In genomic region chr1:42686418-42686817, GRCh38 we compare ENCODE assay signal across 1 cellular context.
TF ChIP-seq lines count a peak whose summit lies in the region.

No MANE protein-coding gene starts in this region.

TF ChIP-seq in K562, 482 proteins besides CTCF, POLR2A, EP300 and RAD21 (continues in another document):
- TF ChIP-seq KDM5B (IDR thresholded peaks at IDR 0.05; ENCODE audit: insufficient replicate concordance, low read depth, low read length) (no peak), HMBOX1 (IDR thresholded peaks at IDR 0.05) (peak; percentile 97), ZNF324 (CRISPR knock-in tag; IDR thresholded peaks at IDR 0.05) (no peak), DPF2 (IDR thresholded peaks at IDR 0.05) (peak; percentile 78), CBFA2T3 (IDR thresholded peaks at IDR 0.05) (peak; percentile 83), TARDBP (IDR thresholded peaks at IDR 0.05) (no peak), ZNF445 (CRISPR knock-in tag; IDR thresholded peaks at IDR 0.05; ENCODE audit: low read depth) (no peak), ZNF764 (CRISPR knock-in tag; IDR thresholded peaks at IDR 0.05; ENCODE audit: low read depth) (no peak), SP2 (IDR thresholded peaks at IDR 0.05; ENCODE audit: extremely low read depth, low read depth, low read length, poor library complexity, severe bottlenecking) (no peak), ZNF436 (CRISPR knock-in tag; IDR thresholded peaks at IDR 0.05) (no peak), TCF7 (IDR thresholded peaks at IDR 0.05; ENCODE audit: borderline replicate concordance) (no peak), POLR2AphosphoS5 (IDR thresholded peaks at IDR 0.05; ENCODE audit: control insufficient read depth, insufficient read depth, low read depth, low read length) (0 out of 2 replicates have a peak, but pooled peaks have one; percentile 47), ARID1B (IDR thresholded peaks at IDR 0.05) (peak; percentile 87), ARNT (IDR thresholded peaks at IDR 0.05) (0 out of 4 replicates have a peak, but pooled peaks of 1 of the 2 experiments have one; percentile 23), ZNF165 (CRISPR knock-in tag; IDR thresholded peaks at IDR 0.05; ENCODE audit: borderline replicate concordance) (no peak), TAF9B (IDR thresholded peaks at IDR 0.05; ENCODE audit: partially characterized antibody) (peak; percentile 19), TCF3 (CRISPR knock-in tag; IDR thresholded peaks at IDR 0.05) (peak; percentile 87), FOXM1 (IDR thresholded peaks at IDR 0.05; ENCODE audit: low read depth) (peak; percentile 39; the same call in 1 of the 2 replicates), FOXM1 (CRISPR knock-in tag; IDR thresholded peaks at IDR 0.05; ENCODE audit: low read depth) (no peak), BRD4 (IDR thresholded peaks at IDR 0.05) (no peak), NCOR1 (IDR thresholded peaks at IDR 0.05) (peak; percentile 75), TBL1XR1 (IDR thresholded peaks at IDR 0.05; ENCODE audit: low read length in 2 of 2) (0 out of 4 replicates have a peak, but pooled peaks of 1 of the 2 experiments have one; percentile 33), MTA3 (IDR thresholded peaks at IDR 0.05; ENCODE audit: borderline replicate concordance) (0 out of 2 replicates have a peak, but pooled peaks have one; percentile 37), GATAD2A (IDR thresholded peaks at IDR 0.05) (no peak), STAT5A (IDR thresholded peaks at IDR 0.05; ENCODE audit: borderline replicate concordance, low read length) (peak; percentile 57; the same call in 1 of the 2 replicates), TRIM28 (IDR thresholded peaks at IDR 0.05) (no peak), MXI1 (IDR thresholded peaks at IDR 0.05; ENCODE audit: low read depth, low read length) (no peak), TEAD4 (IDR thresholded peaks at IDR 0.05; ENCODE audit: low read length) (peak; percentile 72), TEAD4 (CRISPR knock-in tag; IDR thresholded peaks at IDR 0.05; ENCODE audit: borderline replicate concordance) (no peak), MCM3 (IDR thresholded peaks at IDR 0.05) (no peak), FOXA3 (CRISPR knock-in tag; conservative IDR thresholded peaks at IDR 0.05 in 1 of 2, IDR thresholded peaks at IDR 0.05 in 1 of 2) (0 out of 4 replicates have a peak, but pooled peaks of 1 of the 2 experiments have one; percentile 47), ZNF79 (CRISPR knock-in tag; IDR thresholded peaks at IDR 0.05; ENCODE audit: low read depth) (no peak), ZNF644 (tag; IDR thresholded peaks at IDR 0.05; ENCODE audit: low read depth) (no peak), ZNF717 (CRISPR knock-in tag; IDR thresholded peaks at IDR 0.05) (no peak), ELF2 (CRISPR knock-in tag; IDR thresholded peaks at IDR 0.05) (no peak), SOX6 (IDR thresholded peaks at IDR 0.05) (0 out of 2 replicates have a peak, but pooled peaks have one; percentile 54), TGIF2 (CRISPR knock-in tag; IDR thresholded peaks at IDR 0.05) (no peak), ZNF766 (CRISPR knock-in tag; conservative IDR thresholded peaks at IDR 0.05) (0 out of 2 replicates have a peak, but pooled peaks have one; percentile 18), RCOR1 (IDR thresholded peaks at IDR 0.05; ENCODE audit: borderline replicate concordance in 1 of 2, low read depth in 2 of 2, low read length in 2 of 2) (peak in 1 of 2 experiments; percentile 53; a peak in 1 of 4 replicates), KDM1A (IDR thresholded peaks at IDR 0.05) (0 out of 4 replicates have a peak, but pooled peaks of 1 of the 2 experiments have one; percentile 21), SMARCE1 (IDR thresholded peaks at IDR 0.05) (0 out of 2 replicates have a peak, but pooled peaks have one; percentile 39), NFIC (IDR thresholded peaks at IDR 0.05) (peak; percentile 57), HNRNPUL1 (IDR thresholded peaks at IDR 0.05; ENCODE audit: low read length) (no peak), ZNF57 (CRISPR knock-in tag; IDR thresholded peaks at IDR 0.05) (no peak), HDAC2 (IDR thresholded peaks at IDR 0.05) (peak; percentile 45; the same call in 1 of the 2 replicates), MEF2D (tag; conservative IDR thresholded peaks at IDR 0.05; ENCODE audit: low read depth) (no peak), MAFK (IDR thresholded peaks at IDR 0.05; ENCODE audit: low read length) (no peak), CHCHD3 (CRISPR knock-in tag; IDR thresholded peaks at IDR 0.05) (no peak)
- TF ChIP-seq, protein P1, sequence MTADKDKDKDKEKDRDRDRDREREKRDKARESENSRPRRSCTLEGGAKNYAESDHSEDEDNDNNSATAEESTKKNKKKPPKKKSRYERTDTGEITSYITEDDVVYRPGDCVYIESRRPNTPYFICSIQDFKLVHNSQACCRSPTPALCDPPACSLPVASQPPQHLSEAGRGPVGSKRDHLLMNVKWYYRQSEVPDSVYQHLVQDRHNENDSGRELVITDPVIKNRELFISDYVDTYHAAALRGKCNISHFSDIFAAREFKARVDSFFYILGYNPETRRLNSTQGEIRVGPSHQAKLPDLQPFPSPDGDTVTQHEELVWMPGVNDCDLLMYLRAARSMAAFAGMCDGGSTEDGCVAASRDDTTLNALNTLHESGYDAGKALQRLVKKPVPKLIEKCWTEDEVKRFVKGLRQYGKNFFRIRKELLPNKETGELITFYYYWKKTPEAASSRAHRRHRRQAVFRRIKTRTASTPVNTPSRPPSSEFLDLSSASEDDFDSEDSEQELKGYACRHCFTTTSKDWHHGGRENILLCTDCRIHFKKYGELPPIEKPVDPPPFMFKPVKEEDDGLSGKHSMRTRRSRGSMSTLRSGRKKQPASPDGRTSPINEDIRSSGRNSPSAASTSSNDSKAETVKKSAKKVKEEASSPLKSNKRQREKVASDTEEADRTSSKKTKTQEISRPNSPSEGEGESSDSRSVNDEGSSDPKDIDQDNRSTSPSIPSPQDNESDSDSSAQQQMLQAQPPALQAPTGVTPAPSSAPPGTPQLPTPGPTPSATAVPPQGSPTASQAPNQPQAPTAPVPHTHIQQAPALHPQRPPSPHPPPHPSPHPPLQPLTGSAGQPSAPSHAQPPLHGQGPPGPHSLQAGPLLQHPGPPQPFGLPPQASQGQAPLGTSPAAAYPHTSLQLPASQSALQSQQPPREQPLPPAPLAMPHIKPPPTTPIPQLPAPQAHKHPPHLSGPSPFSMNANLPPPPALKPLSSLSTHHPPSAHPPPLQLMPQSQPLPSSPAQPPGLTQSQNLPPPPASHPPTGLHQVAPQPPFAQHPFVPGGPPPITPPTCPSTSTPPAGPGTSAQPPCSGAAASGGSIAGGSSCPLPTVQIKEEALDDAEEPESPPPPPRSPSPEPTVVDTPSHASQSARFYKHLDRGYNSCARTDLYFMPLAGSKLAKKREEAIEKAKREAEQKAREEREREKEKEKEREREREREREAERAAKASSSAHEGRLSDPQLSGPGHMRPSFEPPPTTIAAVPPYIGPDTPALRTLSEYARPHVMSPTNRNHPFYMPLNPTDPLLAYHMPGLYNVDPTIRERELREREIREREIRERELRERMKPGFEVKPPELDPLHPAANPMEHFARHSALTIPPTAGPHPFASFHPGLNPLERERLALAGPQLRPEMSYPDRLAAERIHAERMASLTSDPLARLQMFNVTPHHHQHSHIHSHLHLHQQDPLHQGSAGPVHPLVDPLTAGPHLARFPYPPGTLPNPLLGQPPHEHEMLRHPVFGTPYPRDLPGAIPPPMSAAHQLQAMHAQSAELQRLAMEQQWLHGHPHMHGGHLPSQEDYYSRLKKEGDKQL (CRISPR knock-in tag; IDR thresholded peaks at IDR 0.05; ENCODE audit: borderline replicate concordance) = no peak
- TF ChIP-seq, protein P2, sequence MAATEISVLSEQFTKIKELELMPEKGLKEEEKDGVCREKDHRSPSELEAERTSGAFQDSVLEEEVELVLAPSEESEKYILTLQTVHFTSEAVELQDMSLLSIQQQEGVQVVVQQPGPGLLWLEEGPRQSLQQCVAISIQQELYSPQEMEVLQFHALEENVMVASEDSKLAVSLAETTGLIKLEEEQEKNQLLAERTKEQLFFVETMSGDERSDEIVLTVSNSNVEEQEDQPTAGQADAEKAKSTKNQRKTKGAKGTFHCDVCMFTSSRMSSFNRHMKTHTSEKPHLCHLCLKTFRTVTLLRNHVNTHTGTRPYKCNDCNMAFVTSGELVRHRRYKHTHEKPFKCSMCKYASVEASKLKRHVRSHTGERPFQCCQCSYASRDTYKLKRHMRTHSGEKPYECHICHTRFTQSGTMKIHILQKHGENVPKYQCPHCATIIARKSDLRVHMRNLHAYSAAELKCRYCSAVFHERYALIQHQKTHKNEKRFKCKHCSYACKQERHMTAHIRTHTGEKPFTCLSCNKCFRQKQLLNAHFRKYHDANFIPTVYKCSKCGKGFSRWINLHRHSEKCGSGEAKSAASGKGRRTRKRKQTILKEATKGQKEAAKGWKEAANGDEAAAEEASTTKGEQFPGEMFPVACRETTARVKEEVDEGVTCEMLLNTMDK (IDR thresholded peaks at IDR 0.05; ENCODE audit: borderline replicate concordance, insufficient read depth, low read depth, low read length, poor library complexity, severe bottlenecking) = no peak
- TF ChIP-seq, protein P3, sequence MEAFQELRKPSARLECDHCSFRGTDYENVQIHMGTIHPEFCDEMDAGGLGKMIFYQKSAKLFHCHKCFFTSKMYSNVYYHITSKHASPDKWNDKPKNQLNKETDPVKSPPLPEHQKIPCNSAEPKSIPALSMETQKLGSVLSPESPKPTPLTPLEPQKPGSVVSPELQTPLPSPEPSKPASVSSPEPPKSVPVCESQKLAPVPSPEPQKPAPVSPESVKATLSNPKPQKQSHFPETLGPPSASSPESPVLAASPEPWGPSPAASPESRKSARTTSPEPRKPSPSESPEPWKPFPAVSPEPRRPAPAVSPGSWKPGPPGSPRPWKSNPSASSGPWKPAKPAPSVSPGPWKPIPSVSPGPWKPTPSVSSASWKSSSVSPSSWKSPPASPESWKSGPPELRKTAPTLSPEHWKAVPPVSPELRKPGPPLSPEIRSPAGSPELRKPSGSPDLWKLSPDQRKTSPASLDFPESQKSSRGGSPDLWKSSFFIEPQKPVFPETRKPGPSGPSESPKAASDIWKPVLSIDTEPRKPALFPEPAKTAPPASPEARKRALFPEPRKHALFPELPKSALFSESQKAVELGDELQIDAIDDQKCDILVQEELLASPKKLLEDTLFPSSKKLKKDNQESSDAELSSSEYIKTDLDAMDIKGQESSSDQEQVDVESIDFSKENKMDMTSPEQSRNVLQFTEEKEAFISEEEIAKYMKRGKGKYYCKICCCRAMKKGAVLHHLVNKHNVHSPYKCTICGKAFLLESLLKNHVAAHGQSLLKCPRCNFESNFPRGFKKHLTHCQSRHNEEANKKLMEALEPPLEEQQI (IDR thresholded peaks at IDR 0.05) = 0 out of 2 replicates have a peak, but pooled peaks have one; percentile 22
- TF ChIP-seq, protein P4, sequence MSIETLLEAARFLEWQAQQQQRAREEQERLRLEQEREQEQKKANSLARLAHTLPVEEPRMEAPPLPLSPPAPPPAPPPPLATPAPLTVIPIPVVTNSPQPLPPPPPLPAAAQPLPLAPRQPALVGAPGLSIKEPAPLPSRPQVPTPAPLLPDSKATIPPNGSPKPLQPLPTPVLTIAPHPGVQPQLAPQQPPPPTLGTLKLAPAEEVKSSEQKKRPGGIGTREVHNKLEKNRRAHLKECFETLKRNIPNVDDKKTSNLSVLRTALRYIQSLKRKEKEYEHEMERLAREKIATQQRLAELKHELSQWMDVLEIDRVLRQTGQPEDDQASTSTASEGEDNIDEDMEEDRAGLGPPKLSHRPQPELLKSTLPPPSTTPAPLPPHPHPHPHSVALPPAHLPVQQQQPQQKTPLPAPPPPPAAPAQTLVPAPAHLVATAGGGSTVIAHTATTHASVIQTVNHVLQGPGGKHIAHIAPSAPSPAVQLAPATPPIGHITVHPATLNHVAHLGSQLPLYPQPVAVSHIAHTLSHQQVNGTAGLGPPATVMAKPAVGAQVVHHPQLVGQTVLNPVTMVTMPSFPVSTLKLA (conservative IDR thresholded peaks at IDR 0.05) = peak; percentile 63 to 79
- TF ChIP-seq, protein P5, sequence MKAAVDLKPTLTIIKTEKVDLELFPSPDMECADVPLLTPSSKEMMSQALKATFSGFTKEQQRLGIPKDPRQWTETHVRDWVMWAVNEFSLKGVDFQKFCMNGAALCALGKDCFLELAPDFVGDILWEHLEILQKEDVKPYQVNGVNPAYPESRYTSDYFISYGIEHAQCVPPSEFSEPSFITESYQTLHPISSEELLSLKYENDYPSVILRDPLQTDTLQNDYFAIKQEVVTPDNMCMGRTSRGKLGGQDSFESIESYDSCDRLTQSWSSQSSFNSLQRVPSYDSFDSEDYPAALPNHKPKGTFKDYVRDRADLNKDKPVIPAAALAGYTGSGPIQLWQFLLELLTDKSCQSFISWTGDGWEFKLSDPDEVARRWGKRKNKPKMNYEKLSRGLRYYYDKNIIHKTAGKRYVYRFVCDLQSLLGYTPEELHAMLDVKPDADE (conservative IDR thresholded peaks at IDR 0.05; ENCODE audit: control insufficient read depth, low read depth, low read length) = no peak
- TF ChIP-seq, protein P6, sequence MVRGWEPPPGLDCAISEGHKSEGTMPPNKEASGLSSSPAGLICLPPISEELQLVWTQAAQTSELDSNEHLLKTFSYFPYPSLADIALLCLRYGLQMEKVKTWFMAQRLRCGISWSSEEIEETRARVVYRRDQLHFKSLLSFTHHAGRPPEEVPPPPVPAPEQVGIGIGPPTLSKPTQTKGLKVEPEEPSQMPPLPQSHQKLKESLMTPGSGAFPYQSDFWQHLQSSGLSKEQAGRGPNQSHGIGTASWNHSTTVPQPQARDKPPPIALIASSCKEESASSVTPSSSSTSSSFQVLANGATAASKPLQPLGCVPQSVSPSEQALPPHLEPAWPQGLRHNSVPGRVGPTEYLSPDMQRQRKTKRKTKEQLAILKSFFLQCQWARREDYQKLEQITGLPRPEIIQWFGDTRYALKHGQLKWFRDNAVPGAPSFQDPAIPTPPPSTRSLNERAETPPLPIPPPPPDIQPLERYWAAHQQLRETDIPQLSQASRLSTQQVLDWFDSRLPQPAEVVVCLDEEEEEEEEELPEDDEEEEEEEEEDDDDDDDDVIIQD (CRISPR knock-in tag; IDR thresholded peaks at IDR 0.05) = no peak
- TF ChIP-seq, protein P7, sequence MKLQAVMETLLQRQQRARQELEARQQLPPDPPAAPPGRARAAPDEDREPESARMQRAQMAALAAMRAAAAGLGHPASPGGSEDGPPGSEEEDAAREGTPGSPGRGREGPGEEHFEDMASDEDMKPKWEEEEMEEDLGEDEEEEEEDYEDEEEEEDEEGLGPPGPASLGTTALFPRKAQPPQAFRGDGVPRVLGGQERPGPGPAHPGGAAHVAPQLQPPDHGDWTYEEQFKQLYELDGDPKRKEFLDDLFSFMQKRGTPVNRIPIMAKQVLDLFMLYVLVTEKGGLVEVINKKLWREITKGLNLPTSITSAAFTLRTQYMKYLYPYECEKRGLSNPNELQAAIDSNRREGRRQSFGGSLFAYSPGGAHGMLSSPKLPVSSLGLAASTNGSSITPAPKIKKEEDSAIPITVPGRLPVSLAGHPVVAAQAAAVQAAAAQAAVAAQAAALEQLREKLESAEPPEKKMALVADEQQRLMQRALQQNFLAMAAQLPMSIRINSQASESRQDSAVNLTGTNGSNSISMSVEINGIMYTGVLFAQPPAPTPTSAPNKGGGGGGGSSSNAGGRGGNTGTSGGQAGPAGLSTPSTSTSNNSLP (IDR thresholded peaks at IDR 0.05; ENCODE audit: borderline replicate concordance, low read depth, low read length) = 0 out of 2 replicates have a peak, but pooled peaks have one; percentile 10
